Comparison of ENCODE assay signal across 8 cellular contexts in the genomic region with DNA sequence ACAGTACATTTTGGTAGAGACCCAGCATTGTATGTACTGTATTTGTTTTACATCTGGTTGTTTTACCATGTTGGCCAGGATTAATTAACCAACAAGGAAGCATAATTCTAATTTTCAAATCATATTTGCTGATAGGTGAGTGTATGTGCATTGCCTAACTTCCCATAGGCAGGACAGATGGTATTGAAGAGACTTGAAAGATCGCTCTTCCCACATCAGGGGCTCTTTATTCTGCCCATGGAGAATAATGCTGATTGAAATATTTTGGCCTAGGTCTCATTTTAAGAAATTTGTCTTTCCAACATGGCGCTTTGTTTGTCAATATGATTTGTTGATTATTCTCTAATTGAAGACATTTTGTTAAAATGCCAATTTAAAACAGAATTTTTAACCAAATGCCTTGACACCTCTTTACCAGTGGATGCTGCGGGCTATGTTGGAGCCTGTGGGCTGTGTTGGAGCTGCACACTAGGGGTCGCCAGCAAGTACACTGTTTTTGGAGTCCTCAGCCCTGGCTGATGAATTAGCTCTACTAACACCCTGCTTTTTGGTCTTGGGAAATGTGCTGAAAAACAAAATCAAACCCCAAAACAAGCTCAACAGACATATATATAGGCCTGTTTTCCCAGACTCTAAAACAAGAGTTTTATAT. TPM values are rescaled to one million over a fixed set of nuclear protein-coding genes. Genes with fewer than 3 reads are reported as not detected.
A peak's percentile ranks its signal among the peaks of the same experiment; 100 is the strongest.
DNase-seq lines count a peak whose midpoint lies in the region; ATAC-seq and TF ChIP-seq lines count a peak whose summit lies in the region.

No MANE protein-coding gene starts in this region.

- H3K4me3 ChIP-seq in adipocyte (ENCODE audit: low read length), result no peak overlapping the region
- H3K4me3 ChIP-seq in right lobe of liver, result no peak overlapping the region

- CTCF ChIA-PET in GM10248 (lab: Yijun Ruan, JAX), result interaction anchor here (0.6 to 2.2 kb wide), 14 partner anchors 9 to 90 kb away, joined by 3 to 10 read pairs (median 4); no protein-coding TSS in a partner anchor

- H3K9ac ChIP-seq in adipocyte (ENCODE audit: low read length), result no peak overlapping the region

- H3K27ac ChIP-seq in right lobe of liver, result no peak overlapping the region

- H3K27me3 ChIP-seq in adipocyte (replicated peaks; ENCODE audit: control insufficient read depth, insufficient read depth, low read length), result no peaks in the 10 kb centered on the region
- H3K27me3 ChIP-seq in right lobe of liver, result no peaks in the 10 kb centered on the region

- POLR2A ChIA-PET in GM10248 (lab: Yijun Ruan, JAX), result no interaction called here

- H3K4me1 ChIP-seq in adipocyte (ENCODE audit: control insufficient read depth, insufficient read depth, low read length), result peaks cover 13% of the 10 kb centered on the region
- H3K4me1 ChIP-seq in right lobe of liver, result no peaks in the 10 kb centered on the region

- H3K9me3 ChIP-seq in adipocyte (ENCODE audit: control insufficient read depth, low read length) (no peaks in the 10 kb centered on the region), right lobe of liver (no peaks in the 10 kb centered on the region)

- no peak for TF ChIP-seq POLR2A in right lobe of liver (IDR thresholded peaks at IDR 0.05)

- DNase-seq in A172 (ENCODE audit: low spot score) (peak; percentile 37), GM10248 (ENCODE audit: extremely low spot score) (no peak), HuH-7 (ENCODE audit: low spot score) (peak; percentile 13), adipocyte (ENCODE audit: low read depth) (peak; percentile 23), right lobe of liver (no peak), GOT3 (lab: John Stamatoyannopoulos, UW) (no peak)

- 56% methylated on average over 4 of the region's 4 CpGs for WGBS in right lobe of liver (ENCODE audit: insufficient coverage, low coverage, low lambda C conversion rate, missing lambda C conversion rate)

- ATAC-seq in right lobe of liver (peak in 3 of 4 donors; percentile 46 to 56 (median 53)), GM18520 (IDR thresholded peaks at IDR 0.05; ENCODE audit: unreplicated experiment) (no peak), HG03439 (IDR thresholded peaks at IDR 0.05; ENCODE audit: unreplicated experiment) (no peak)

- H3K36me3 ChIP-seq in adipocyte (ENCODE audit: control insufficient read depth, insufficient read depth, low read length, severe bottlenecking) (peaks cover 3% of the 10 kb centered on the region), right lobe of liver (no peaks in the 10 kb centered on the region)

- TF ChIP-seq CTCF in GM10248 (IDR thresholded peaks at IDR 0.05; ENCODE audit: control extremely low read depth, extremely low read depth, low read depth, missing control alignments) (peak; percentile 56), right lobe of liver (IDR thresholded peaks at IDR 0.05) (peak in 3 of 4 donors; percentile 22 to 33 (median 26))

- intact Hi-C loops in right lobe of liver (cut with DNase I), result no loop called here

RNA-seq across cellular contexts. Expression of a gene that starts 5.3 kb away (rescaled TPM):
- total RNA-seq in A172 (2014; rRNA removed; shearing (Covaris generic)), result not detected in 2 replicates
- 1 to 10 TPM in 5 of 6 experiments, under 1 TPM in 1; 0.42 to 1.8 (median 1.2) TPM for total RNA-seq in right lobe of liver

RNA-seq across cellular contexts. Expression of a gene that starts 49.9 kb away (rescaled TPM):
- total RNA-seq in A172 (2014; rRNA removed; shearing (Covaris generic)), result not detected in 2 replicates
- 1 to 10 TPM in 5 of 6 experiments, under 1 TPM in 1; 0.95 to 4.8 (median 1.9) TPM for total RNA-seq in right lobe of liver

Comparison
In these comparisons a context has a peak if more than half of its experiments do, and no peak if none do; other contexts are left out.
1. DNase-seq: peak in A172 (single experiment), HuH-7 (single experiment) and adipocyte (single experiment); none in GM10248 (single experiment), right lobe of liver (0 of 3) and GOT3 (single experiment).
2. ATAC-seq: peak in right lobe of liver (3 of 4); none in GM18520 (single experiment) and HG03439 (single experiment).